In genomic region chr4:123343400-123344060, GRCh38 we compare ENCODE assay signal across 1 cellular context.
TF ChIP-seq lines count a peak whose summit lies in the region.

No MANE protein-coding gene starts in this region.

TF ChIP-seq in GM23338, 12 proteins besides CTCF, POLR2A, EP300 and RAD21 (continued from another document):
- TF ChIP-seq ZNF462 (CRISPR knock-in tag; IDR thresholded peaks at IDR 0.05) (no peak), EZH2 (IDR thresholded peaks at IDR 0.05; ENCODE audit: low read depth, unreplicated experiment) (no peak), ZNF331 (CRISPR knock-in tag; IDR thresholded peaks at IDR 0.05; ENCODE audit: low read depth) (no peak), ZNF114 (CRISPR knock-in tag; IDR thresholded peaks at IDR 0.05) (no peak), ETS1 (IDR thresholded peaks at IDR 0.05) (no peak)
TF ChIP-seq in GM23338: peak in this region for 0.
